Comparison of ENCODE assay signal across 1 cellular context in genomic region chr17:48385303-48385702, GRCh38.
TF ChIP-seq lines count a peak whose summit lies in the region.

No MANE protein-coding gene starts in this region.

TF ChIP-seq in K562, 482 proteins besides CTCF, POLR2A, EP300 and RAD21 (continued from another document):
- TF ChIP-seq HLTF (IDR thresholded peaks at IDR 0.05), result no peak
- peak; percentile 42; the same call in 1 of the 2 replicates for TF ChIP-seq ARID1B (IDR thresholded peaks at IDR 0.05)
- TF ChIP-seq ZNF395 (CRISPR knock-in tag; IDR thresholded peaks at IDR 0.05), result no peak
- TF ChIP-seq TCF3 (CRISPR knock-in tag; IDR thresholded peaks at IDR 0.05), result peak; percentile 38; the same call in 1 of the 2 replicates
- no peak for TF ChIP-seq HES1 (IDR thresholded peaks at IDR 0.05; ENCODE audit: low read depth)
- no peak for TF ChIP-seq FOXA1 (IDR thresholded peaks at IDR 0.05; ENCODE audit: borderline replicate concordance)
- TF ChIP-seq ZKSCAN3 (CRISPR knock-in tag; IDR thresholded peaks at IDR 0.05), result no peak
- no peak for TF ChIP-seq HMGXB4 (CRISPR knock-in tag; IDR thresholded peaks at IDR 0.05)
- no peak for TF ChIP-seq NR2C1 (IDR thresholded peaks at IDR 0.05)
- no peak for TF ChIP-seq NR2C1 (tag; IDR thresholded peaks at IDR 0.05)
- TF ChIP-seq ZFP1 (CRISPR knock-in tag; IDR thresholded peaks at IDR 0.05), result no peak
- no peak for TF ChIP-seq HMG20B (CRISPR knock-in tag; IDR thresholded peaks at IDR 0.05)
- TF ChIP-seq TAL1 (IDR thresholded peaks at IDR 0.05), result no peak
- TF ChIP-seq TCFL5 (CRISPR knock-in tag; conservative IDR thresholded peaks at IDR 0.05), result no peak
- TF ChIP-seq KLF16 (IDR thresholded peaks at IDR 0.05), result 0 out of 2 replicates have a peak, but pooled peaks have one; percentile 22
- TF ChIP-seq ZNF408 (CRISPR knock-in tag; IDR thresholded peaks at IDR 0.05; ENCODE audit: low read depth), result no peak
- no peak for TF ChIP-seq ZNF217 (CRISPR knock-in tag; IDR thresholded peaks at IDR 0.05)
- TF ChIP-seq NCOR1 (IDR thresholded peaks at IDR 0.05), result peak; percentile 13; the same call in 1 of the 2 replicates
- no peak for TF ChIP-seq ZNF740 (CRISPR knock-in tag; IDR thresholded peaks at IDR 0.05)
- TF ChIP-seq ZNF740 (tag; IDR thresholded peaks at IDR 0.05), result no peak
- 0 out of 2 replicates have a peak, but pooled peaks have one; percentile 27 for TF ChIP-seq DPF2 (IDR thresholded peaks at IDR 0.05)
- no peak for TF ChIP-seq TCF7L2 (IDR thresholded peaks at IDR 0.05; ENCODE audit: low read depth, low read length)
- no peak for TF ChIP-seq FOXP4 (CRISPR knock-in tag; IDR thresholded peaks at IDR 0.05; ENCODE audit: borderline replicate concordance)
- peak; percentile 93 for TF ChIP-seq SPI1 (IDR thresholded peaks at IDR 0.05; ENCODE audit: borderline replicate concordance, low read depth, low read length)
- TF ChIP-seq MBD2 (IDR thresholded peaks at IDR 0.05; ENCODE audit: borderline replicate concordance, low read depth), result no peak
- no peak for TF ChIP-seq MAZ (CRISPR knock-in tag; conservative IDR thresholded peaks at IDR 0.05 in 1 of 2, IDR thresholded peaks at IDR 0.05 in 1 of 2)
- no peak for TF ChIP-seq ZNF24 (IDR thresholded peaks at IDR 0.05)
- no peak for TF ChIP-seq CAMTA2 (CRISPR knock-in tag; conservative IDR thresholded peaks at IDR 0.05)
- no peak for TF ChIP-seq PRMT5 (CRISPR knock-in tag; IDR thresholded peaks at IDR 0.05)
- no peak for TF ChIP-seq NFE2 (IDR thresholded peaks at IDR 0.05; ENCODE audit: low read depth)
- TF ChIP-seq ZNF197 (CRISPR knock-in tag; IDR thresholded peaks at IDR 0.05; ENCODE audit: low read depth), result no peak
- TF ChIP-seq STAT5B (CRISPR knock-in tag; IDR thresholded peaks at IDR 0.05), result no peak
- TF ChIP-seq RFX7 (CRISPR knock-in tag; IDR thresholded peaks at IDR 0.05), result no peak
- TF ChIP-seq TCF15 (CRISPR knock-in tag; IDR thresholded peaks at IDR 0.05), result no peak
